11 cellular contexts compared by ENCODE assay signal in genomic region chr20:45254867-45255266, GRCh38. TPM values are rescaled to one million over a fixed set of nuclear protein-coding genes. Genes with fewer than 3 reads are reported as not detected.
A peak's percentile ranks its signal among the peaks of the same experiment; 100 is the strongest.
DNase-seq lines count a peak whose midpoint lies in the region; ATAC-seq and TF ChIP-seq lines count a peak whose summit lies in the region.
"Had no signal": no experiment of that assay in that cellular context is flagged by ENCODE, and none has a peak within 500 bp of the region (broad histone marks: within the 10 kb centered on the region; RNA-seq: fewer than 3 reads in every experiment).

No MANE protein-coding gene starts in this region.

- no peaks in the 10 kb centered on the region for H3K36me3 ChIP-seq in vagina
- H3K36me3 ChIP-seq: brain microvascular endothelial cell had no signal

- H3K9me3 ChIP-seq in vagina, result no peaks in the 10 kb centered on the region

- no peak for DNase-seq in natural killer cell treated with Interleukin-12 subunit alpha and Interleukin-12 subunit beta and Interleukin-15 and Interleukin-18, amount 100 ng/mL, for 72 hours (ENCODE audit: low spot score)
- DNase-seq in natural killer cell, result no peak
- DNase-seq in left lobe of liver (ENCODE audit: low spot score), result no peak
- peak in 1 of 2 donors; percentile 62 for DNase-seq in vagina (ENCODE audit: extremely low spot score in 2 of 2)
- no peak for DNase-seq in NCI-H2107 treated with DMSO at 0.1 percent for 48 hours (lab: John Stamatoyannopoulos, UW; ENCODE audit: unreplicated experiment)
- no peak for DNase-seq in stimulated activated CD4-positive, alpha-beta T cell treated with anti-CD3 and anti-CD28 coated beads, Interleukin-1b, Interleukin-23, amount 100 ng/mL, for 48 hours
- DNase-seq: activated CD4-positive, alpha-beta T cell treated with anti-CD3 and anti-CD28 coated beads for 48 hours; brain microvascular endothelial cell had no signal

- ATAC-seq in natural killer cell treated with Interleukin-12 subunit alpha and Interleukin-12 subunit beta and Interleukin-15 and Interleukin-18, amount 100 ng/mL, for 72 hours, result peak; percentile 81 to 82
- ATAC-seq in natural killer cell, result no peak
- ATAC-seq in left lobe of liver, result peak; percentile 74
- no peak for ATAC-seq in HG02884 (IDR thresholded peaks at IDR 0.05; ENCODE audit: unreplicated experiment)

- H3K27me3 ChIP-seq in vagina, result no peaks in the 10 kb centered on the region
- H3K27me3 ChIP-seq: brain microvascular endothelial cell had no signal

- H3K36me3 Mint-ChIP-seq in natural killer cell treated with Interleukin-12 subunit alpha and Interleukin-12 subunit beta and Interleukin-15 and Interleukin-18, amount 100 ng/mL, for 72 hours, result no peaks in the 10 kb centered on the region
- no peaks in the 10 kb centered on the region for H3K36me3 Mint-ChIP-seq in natural killer cell

- intact Hi-C loops in natural killer cell (cut with micrococcal nuclease), result no loop called here
- intact Hi-C loops in vagina (cut with DNase I), result no loop called here

- no peak for TF ChIP-seq POLR2A in vagina (IDR thresholded peaks at IDR 0.05)

- H3K27me3 Mint-ChIP-seq in natural killer cell treated with Interleukin-12 subunit alpha and Interleukin-12 subunit beta and Interleukin-15 and Interleukin-18, amount 100 ng/mL, for 72 hours, result peaks cover 31 to 46% of the 10 kb centered on the region in 2 donors
- H3K27me3 Mint-ChIP-seq in natural killer cell (ENCODE audit: low read depth in 2 of 2), result peaks cover 11 to 33% of the 10 kb centered on the region in 2 donors

- H3K27ac ChIP-seq in VCaP, result peak overlapping the region; percentile 51
- H3K27ac ChIP-seq in vagina, result peak overlapping the region; percentile 37
- H3K27ac ChIP-seq: brain microvascular endothelial cell had no signal

- no peak for TF ChIP-seq CTCF in natural killer cell (IDR thresholded peaks at IDR 0.05)
- TF ChIP-seq CTCF in VCaP (conservative IDR thresholded peaks at IDR 0.05), result no peak
- TF ChIP-seq CTCF in vagina (IDR thresholded peaks at IDR 0.05), result no peak

- H3K4me3 ChIP-seq in vagina, result no peak overlapping the region

- peak overlapping the region; percentile 34 to 37 for H3K27ac Mint-ChIP-seq in natural killer cell treated with Interleukin-12 subunit alpha and Interleukin-12 subunit beta and Interleukin-15 and Interleukin-18, amount 100 ng/mL, for 72 hours
- H3K27ac Mint-ChIP-seq in natural killer cell, result no peak overlapping the region
- H3K27ac Mint-ChIP-seq: B cell had no signal

- peaks cover 16% of the 10 kb centered on the region in 2 donors for H3K4me1 Mint-ChIP-seq in natural killer cell treated with Interleukin-12 subunit alpha and Interleukin-12 subunit beta and Interleukin-15 and Interleukin-18, amount 100 ng/mL, for 72 hours (ENCODE audit: low read depth in 2 of 2)
- H3K4me1 Mint-ChIP-seq in natural killer cell, result no peaks in the 10 kb centered on the region
- H3K4me1 Mint-ChIP-seq: B cell had no signal

- peak overlapping the region; percentile 4 for H3K4me3 Mint-ChIP-seq in natural killer cell treated with Interleukin-12 subunit alpha and Interleukin-12 subunit beta and Interleukin-15 and Interleukin-18, amount 100 ng/mL, for 72 hours
- no peak overlapping the region for H3K4me3 Mint-ChIP-seq in natural killer cell
- H3K4me3 Mint-ChIP-seq: B cell had no signal

- peaks cover 18% of the 10 kb centered on the region for H3K4me1 ChIP-seq in vagina

- no peaks in the 10 kb centered on the region for H3K9me3 Mint-ChIP-seq in natural killer cell treated with Interleukin-12 subunit alpha and Interleukin-12 subunit beta and Interleukin-15 and Interleukin-18, amount 100 ng/mL, for 72 hours
- H3K9me3 Mint-ChIP-seq in natural killer cell, result no peaks in the 10 kb centered on the region

RNA-seq across cellular contexts. Expression of gene SLPI, which starts 0.5 kb away (rescaled TPM):
- total RNA-seq in natural killer cell treated with Interleukin-12 subunit alpha and Interleukin-12 subunit beta and Interleukin-15 and Interleukin-18, amount 100 ng/mL, for 72 hours, result 1 to 10 TPM in 1 of 2 donors, not detected in 1; 7.2 TPM
- under 1 TPM in 1 of 3 donors, not detected in 2; 0.90 TPM for total RNA-seq in natural killer cell
- 147 TPM for total RNA-seq in left lobe of liver
- 431 TPM for total RNA-seq in vagina
- total RNA-seq: B cell had no signal

RNA-seq across cellular contexts. Expression of gene SEMG2, which starts 33.7 kb away (rescaled TPM):
- total RNA-seq in natural killer cell treated with Interleukin-12 subunit alpha and Interleukin-12 subunit beta and Interleukin-15 and Interleukin-18, amount 100 ng/mL, for 72 hours, result not detected
- not detected for total RNA-seq in natural killer cell
- total RNA-seq in left lobe of liver, result not detected
- not detected for total RNA-seq in vagina
- total RNA-seq: B cell had no signal

RNA-seq across cellular contexts. Expression of gene SEMG1, which starts 48.0 kb away (rescaled TPM):
- not detected for total RNA-seq in natural killer cell treated with Interleukin-12 subunit alpha and Interleukin-12 subunit beta and Interleukin-15 and Interleukin-18, amount 100 ng/mL, for 72 hours
- total RNA-seq in natural killer cell, result not detected
- not detected for total RNA-seq in left lobe of liver
- not detected for total RNA-seq in vagina
- total RNA-seq: B cell had no signal

RNA-seq across cellular contexts. Expression of gene RBPJL, which starts 51.8 kb away (rescaled TPM):
- total RNA-seq in natural killer cell treated with Interleukin-12 subunit alpha and Interleukin-12 subunit beta and Interleukin-15 and Interleukin-18, amount 100 ng/mL, for 72 hours, result not detected
- not detected for total RNA-seq in natural killer cell
- 0.23 TPM for total RNA-seq in left lobe of liver
- total RNA-seq in vagina, result not detected
- total RNA-seq: B cell had no signal

RNA-seq across cellular contexts. Expression of gene MATN4, which starts 53.2 kb away (rescaled TPM):
- 1 to 10 TPM in 1 of 2 donors, under 1 TPM in 1; 0.31 to 1.4 TPM for total RNA-seq in natural killer cell treated with Interleukin-12 subunit alpha and Interleukin-12 subunit beta and Interleukin-15 and Interleukin-18, amount 100 ng/mL, for 72 hours
- total RNA-seq in natural killer cell (not detected), left lobe of liver (not detected), vagina (not detected)
- total RNA-seq: B cell had no signal

Comparison
In these comparisons a context has a peak if more than half of its experiments do, and no peak if none do; other contexts are left out.
1. ATAC-seq: peak in natural killer cell treated with Interleukin-12 subunit alpha and Interleukin-12 subunit beta and Interleukin-15 and Interleukin-18, amount 100 ng/mL, for 72 hours (2 of 2) and left lobe of liver (single experiment); none in natural killer cell (0 of 3) and HG02884 (single experiment).
2. H3K27ac Mint-ChIP-seq: peak in natural killer cell treated with Interleukin-12 subunit alpha and Interleukin-12 subunit beta and Interleukin-15 and Interleukin-18, amount 100 ng/mL, for 72 hours (2 of 2); none in natural killer cell (0 of 2).
3. RNA of gene SLPI, which starts 0.5 kb away (total RNA-seq): 431 TPM in vagina (single experiment) and 147 TPM in left lobe of liver (single experiment); 7.2 TPM in natural killer cell treated with Interleukin-12 subunit alpha and Interleukin-12 subunit beta and Interleukin-15 and Interleukin-18, amount 100 ng/mL, for 72 hours and 0.90 TPM in natural killer cell; every median in the first group is over 10 times any median in the second.